Comparison of ENCODE assay signal across 9 cellular contexts in the genomic region with DNA sequence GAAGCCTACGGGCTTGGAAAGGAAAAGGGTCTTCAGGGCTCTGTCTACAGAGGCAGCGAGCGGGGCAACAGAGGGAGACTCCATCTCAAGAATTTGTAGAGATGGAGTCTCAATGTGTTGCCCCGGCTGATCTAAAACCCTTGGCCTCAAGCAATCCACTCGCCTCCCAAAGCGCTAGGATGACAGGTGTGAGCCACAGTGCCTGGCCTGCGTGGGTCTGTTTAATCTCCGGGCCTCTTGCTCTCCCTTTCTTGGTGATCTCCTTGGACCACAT. TPM values are rescaled to one million over a fixed set of nuclear protein-coding genes. Genes with fewer than 3 reads are reported as not detected.
DNase-seq lines count a peak whose midpoint lies in the region; ATAC-seq, FAIRE-seq and TF ChIP-seq lines count a peak whose summit lies in the region.
"Had no signal": no experiment of that assay in that cellular context is flagged by ENCODE, and none has a peak within 500 bp of the region (broad histone marks: within the 10 kb centered on the region; RNA-seq: fewer than 3 reads in every experiment).

No MANE protein-coding gene starts in this region.

- in situ Hi-C loops in K562 (cut with MboI): no loop called here

- no TSS peak for BruUV-seq in K562 (replicated peaks; lab: Mats Ljungman, UMichigan)

- H3K18ac ChIP-seq in neuronal stem cell (ENCODE audit: low read length): no peak overlapping the region

- H2AK5ac ChIP-seq in neuronal stem cell (ENCODE audit: low read depth, low read length): no peak overlapping the region

- CTCF ChIA-PET in AG04450 (lab: Charles Lee) (no interaction called here), K562 (lab: Yijun Ruan, JAX; ENCODE audit: low intra/inter-chr PET ratio) (no interaction called here)

- peaks cover 65% of the 10 kb centered on the region for H3F3A ChIP-seq in MM.1S (ENCODE audit: insufficient read depth, low read length)

- DNase-seq in AG04450 (ENCODE audit: low read depth, low spot score) (no peak), HT1080 (ENCODE audit: low read depth) (peak; percentile 43), K562 (ENCODE audit: extremely low read depth in 1 of 4, low spot score in 3 of 4) (peak in 1 of 4 experiments; percentile 51), myocyte (ENCODE audit: low read depth) (peak; percentile 52), NCI-H146 treated with DMSO at 0.1 percent for 48 hours (lab: John Stamatoyannopoulos, UW; ENCODE audit: unreplicated experiment) (no peak), MM.1S (no peak), neuronal stem cell (ENCODE audit: low spot score) (no peak)

- peaks cover 70% of the 10 kb centered on the region for H3K79me2 ChIP-seq in K562 (ENCODE audit: control insufficient read depth, insufficient read depth, low read length)
- peaks cover 35% of the 10 kb centered on the region for H3K79me2 ChIP-seq in MM.1S (ENCODE audit: low read length)

- POLR2A ChIA-PET in AG04450 (lab: Yijun Ruan, JAX) (interaction anchor here (1.0 to 4.9 kb wide), 3 partner anchors 17 to 36 kb away, joined by 3 to 29 read pairs (median 24); a partner anchor contains a TSS), K562 (lab: Yijun Ruan, JAX) (interaction anchor here (0.8 to 7.0 kb wide), 7 partner anchors 8 to 72 kb away, joined by 3 to 66 read pairs (median 5); a partner anchor contains a TSS)

- TF ChIP-seq CTCF in AG04450 (IDR thresholded peaks at IDR 0.05; ENCODE audit: low read depth, low read length) (no peak), K562 (IDR thresholded peaks at IDR 0.05 in 2 of 3, conservative IDR thresholded peaks at IDR 0.05 in 1 of 3; ENCODE audit: insufficient read depth in 2 of 3, low read depth in 1 of 3, low read length in 3 of 3) (no peak), MM.1S (IDR thresholded peaks at IDR 0.05; ENCODE audit: low read length) (no peak)

- no peak overlapping the region for H3K4ac ChIP-seq in neuronal stem cell (ENCODE audit: low read length)

- no peak overlapping the region for H3K4me3 ChIP-seq in AG04450 (ENCODE audit: low read depth, low read length)
- no peak overlapping the region for H3K4me3 ChIP-seq in K562
- H3K4me3 ChIP-seq in MM.1S (ENCODE audit: low read length): no peak overlapping the region
- H3K4me3 ChIP-seq in neuronal stem cell (ENCODE audit: low read length in 2 of 2): no peak overlapping the region
- H3K4me3 ChIP-seq: uterus had no signal

- peak overlapping the region; percentile 66 to 86 for H3K9ac ChIP-seq in K562 (ENCODE audit: insufficient read depth in 1 of 2, low read depth in 2 of 2, low read length in 2 of 2)
- H3K9ac ChIP-seq in MM.1S (ENCODE audit: low read length): no peak overlapping the region
- no peak overlapping the region for H3K9ac ChIP-seq in neuronal stem cell (ENCODE audit: low read depth, low read length, poor library complexity)

- H3K9me2 ChIP-seq in MM.1S (replicated peaks; ENCODE audit: insufficient read depth, low read length): no peaks in the 10 kb centered on the region

- H3K79me1 ChIP-seq in neuronal stem cell (ENCODE audit: low read depth, low read length): peaks cover 22% of the 10 kb centered on the region

- H4K8ac ChIP-seq in neuronal stem cell (ENCODE audit: low read depth, low read length): no peak overlapping the region

- H3K9me3 ChIP-seq in AG04450 (ENCODE audit: control insufficient read depth, insufficient read depth, low read length) (no peaks in the 10 kb centered on the region; the same call in 1 of the 2 replicates), K562 (replicated peaks; ENCODE audit: control insufficient read depth, insufficient read depth, low read depth, low read length) (no peaks in the 10 kb centered on the region), MM.1S (replicated peaks; ENCODE audit: insufficient read depth, low read length) (no peaks in the 10 kb centered on the region), neuronal stem cell (replicated peaks in 1 of 2; ENCODE audit: control insufficient read depth in 2 of 2, insufficient read depth in 1 of 2, low read depth in 1 of 2, low read length in 2 of 2) (no peaks in the 10 kb centered on the region)
- H3K9me3 ChIP-seq: uterus had no signal

- H2BK12ac ChIP-seq in neuronal stem cell (ENCODE audit: low read length): no peak overlapping the region

- H2BK15ac ChIP-seq in neuronal stem cell (ENCODE audit: low read length): no peak overlapping the region

- no peak for TF ChIP-seq RAD21 in K562 (CRISPR knock-in tag; conservative IDR thresholded peaks at IDR 0.05 in 1 of 2, IDR thresholded peaks at IDR 0.05 in 1 of 2)

- no peaks in the 10 kb centered on the region for H3K27me3 ChIP-seq in AG04450 (ENCODE audit: control insufficient read depth, insufficient read depth, low read length)
- H3K27me3 ChIP-seq in K562 (ENCODE audit: control insufficient read depth in 2 of 2, insufficient read depth in 2 of 2, low read length in 2 of 2): no peaks in the 10 kb centered on the region
- H3K27me3 ChIP-seq in MM.1S (replicated peaks; ENCODE audit: insufficient read depth, low read length): no peaks in the 10 kb centered on the region
- no peaks in the 10 kb centered on the region for H3K27me3 ChIP-seq in neuronal stem cell (ENCODE audit: control insufficient read depth in 3 of 3, insufficient read depth in 3 of 3, low read depth in 1 of 3, low read length in 3 of 3)
- H3K27me3 ChIP-seq: uterus had no signal

- H3K4me1 ChIP-seq in K562 (replicated peaks in 1 of 2; ENCODE audit: control insufficient read depth in 2 of 2, insufficient read depth in 2 of 2, low read length in 2 of 2) (peaks cover 72 to 73% of the 10 kb centered on the region in 2 experiments), MM.1S (ENCODE audit: low read length) (peaks cover 13% of the 10 kb centered on the region; the same call in 1 of the 2 replicates), neuronal stem cell (ENCODE audit: control insufficient read depth in 2 of 2, insufficient read depth in 1 of 2, low read depth in 1 of 2, low read length in 2 of 2) (peaks cover 0 to 4% of the 10 kb centered on the region in 2 donors)

- no peak for FAIRE-seq in K562 (lab: Jason Lieb, UNC)

- H2AFZ ChIP-seq in K562 (ENCODE audit: low read depth, low read length) (no peak overlapping the region), MM.1S (ENCODE audit: low read length) (no peak overlapping the region), neuronal stem cell (ENCODE audit: low read length) (no peak overlapping the region)

- H3K23ac ChIP-seq in neuronal stem cell (ENCODE audit: low read depth, low read length, poor library complexity): no peak overlapping the region

- H4K20me1 ChIP-seq in K562 (replicated peaks; ENCODE audit: control insufficient read depth, insufficient read depth, low read length) (peaks cover 70% of the 10 kb centered on the region), MM.1S (ENCODE audit: insufficient read depth, low read length) (peaks cover 62% of the 10 kb centered on the region)

- peaks cover 23% of the 10 kb centered on the region for H3K9me1 ChIP-seq in K562 (ENCODE audit: control insufficient read depth, insufficient read depth, low read length)

- no peak overlapping the region for H2BK5ac ChIP-seq in neuronal stem cell (ENCODE audit: low read length)

- no peak; the same call in 1 of the 2 replicates for TF ChIP-seq POLR2A in K562 (conservative IDR thresholded peaks at IDR 0.05)

- ATAC-seq in K562 (peak; percentile 2), HG03039 (IDR thresholded peaks at IDR 0.05; ENCODE audit: unreplicated experiment) (no peak)

- 42% methylated on average over 8 of the region's 8 CpGs for WGBS in K562 (ENCODE audit: insufficient coverage, low coverage, missing lambda C conversion rate)
- WGBS in neuronal stem cell (ENCODE audit: extremely low coverage in 2 of 2, insufficient read length in 2 of 2, insufficient replicate concordance in 1 of 2), 2 donors: no CpG with 5 or more reads among the region's 8 CpGs

- H3K36me3 ChIP-seq in K562 (ENCODE audit: control insufficient read depth, insufficient read depth, low read length) (peaks cover 62% of the 10 kb centered on the region), MM.1S (replicated peaks; ENCODE audit: insufficient read depth, low read length) (peaks cover 27% of the 10 kb centered on the region), neuronal stem cell (replicated peaks in 1 of 2; ENCODE audit: control insufficient read depth in 2 of 2, insufficient read depth in 2 of 2, low read length in 2 of 2) (peaks cover 52% of the 10 kb centered on the region in 2 donors)
- H3K36me3 ChIP-seq: uterus had no signal

- H3K4me2 ChIP-seq in K562 (ENCODE audit: insufficient read depth, low read length) (peak overlapping the region; percentile 89; the same call in 1 of the 2 replicates), MM.1S (ENCODE audit: low read depth, low read length) (no peak overlapping the region), neuronal stem cell (ENCODE audit: insufficient read depth, low read length, poor library complexity, severe bottlenecking) (no peak overlapping the region)

- H4K91ac ChIP-seq in neuronal stem cell (ENCODE audit: low read depth, low read length, poor library complexity): no peak overlapping the region

- intact Hi-C loops in K562 (cut with micrococcal nuclease): loop anchor here (2.0 kb wide), 1 partner anchor 20 kb away; a partner anchor contains a TSS

- no peak overlapping the region for H2BK120ac ChIP-seq in neuronal stem cell (ENCODE audit: low read depth, low read length)

- no peak overlapping the region for H3K14ac ChIP-seq in neuronal stem cell (ENCODE audit: low read length)

- H3K27ac ChIP-seq in AG04450 (ENCODE audit: low read depth, low read length): peak overlapping the region; percentile 39
- peak overlapping the region; percentile 89 for H3K27ac ChIP-seq in K562 (ENCODE audit: extremely low read depth, low read depth, low read length)
- no peak overlapping the region for H3K27ac ChIP-seq in MM.1S (ENCODE audit: low read length)
- no peak overlapping the region for H3K27ac ChIP-seq in neuronal stem cell (replicated peaks; ENCODE audit: low read length)

- TF ChIP-seq EP300 in K562 (IDR thresholded peaks at IDR 0.05; ENCODE audit: low read length): no peak

RNA-seq across cellular contexts. Expression of a gene that starts 8.1 kb away (rescaled TPM):
- polyA plus RNA-seq in AG04450 (2011; rRNA removed) (1,566 and 2,378 TPM in 2 replicates), K562 (2011; rRNA removed) (1,792 and 2,151 TPM in 2 replicates), K562 (2014; fragmentation: Illumina TruSeq; extraction: Trizol) (2,256 and 3,393 TPM in 2 replicates), K562 (2014; fragmentation: Nextera tagmentation; extraction: Ambion mirVana) (100 to 1,000 TPM; 456 to 490 TPM), K562 (2014; rRNA removed) (3,325 and 5,114 TPM in 2 replicates)
- polyA minus RNA-seq in AG04450 (2011; rRNA and poly(A)+ RNA removed): 360 and 501 TPM in 2 replicates
- total RNA-seq in HT1080 (2014; rRNA removed; shearing (Covaris generic)): 2,721 and 3,393 TPM in 2 replicates
- 3,643 and 4,396 TPM in 2 replicates for polyA plus RNA-seq in HT1080 (2015; cell fraction: cytosol; rRNA removed)
- polyA plus RNA-seq in HT1080 (2015; cell fraction: nucleus; rRNA removed): 1,533 and 1,657 TPM in 2 replicates
- total RNA-seq in K562 (2011; cell fraction: chromatin; rRNA removed; ENCODE audit: low replicate concordance): 331 and 680 TPM in 2 replicates
- total RNA-seq in K562 (2011; cell fraction: nucleolus; rRNA removed): 909 and 1,212 TPM in 2 replicates
- 945 and 1,251 TPM in 2 replicates for total RNA-seq in K562 (2011; cell fraction: nucleoplasm; rRNA removed)
- total RNA-seq in K562 (2014; rRNA removed) (4,156 and 4,613 TPM in 2 replicates), K562 (2014; rRNA removed; fragmentation: Illumina TruSeq; extraction: Trizol) (714 and 1,122 TPM in 2 replicates), K562 (2015; rRNA removed; fragmentation: Illumina TruSeq; extraction: Trizol) (1,777 and 1,782 TPM in 2 replicates), K562 (2021) (1,573 and 1,625 TPM in 2 replicates), myocyte (937 and 1,223 TPM in 2 replicates)
- polyA plus RNA-seq in K562 (2011; cell fraction: cytosol; rRNA removed): 3,305 and 3,579 TPM in 2 replicates
- polyA plus RNA-seq in K562 (2011; cell fraction: nucleus; rRNA removed): 1,541 and 1,658 TPM in 2 replicates
- polyA plus RNA-seq in K562 (2012): 3,049 and 5,076 TPM in 2 replicates
- 287 and 381 TPM in 2 replicates for polyA minus RNA-seq in K562 (2011; rRNA and poly(A)+ RNA removed)
- 464 and 517 TPM in 2 replicates for polyA minus RNA-seq in K562 (2011; cell fraction: cytosol; rRNA and poly(A)+ RNA removed)
- 240 and 304 TPM in 2 replicates for polyA minus RNA-seq in K562 (2011; cell fraction: nucleus; rRNA and poly(A)+ RNA removed)
- polyA plus RNA-seq in myocyte (2012): 1,404 TPM
- 2,591 TPM for polyA plus RNA-seq in neuronal stem cell (2013, experiment 1 of 2)
- polyA plus RNA-seq in neuronal stem cell (2013, experiment 2 of 2): 2,507 TPM

RNA-seq across cellular contexts. Expression of a gene that starts 14.1 kb away (rescaled TPM):
- polyA plus RNA-seq in AG04450 (2011; rRNA removed): not detected in 2 replicates
- not detected in 2 replicates for polyA minus RNA-seq in AG04450 (2011; rRNA and poly(A)+ RNA removed)
- total RNA-seq in HT1080 (2014; rRNA removed; shearing (Covaris generic)): not detected in 2 replicates
- not detected in 2 replicates for polyA plus RNA-seq in HT1080 (2015; cell fraction: cytosol; rRNA removed)
- not detected in 2 replicates for polyA plus RNA-seq in HT1080 (2015; cell fraction: nucleus; rRNA removed)
- not detected in 2 replicates for total RNA-seq in K562 (2011; cell fraction: chromatin; rRNA removed; ENCODE audit: low replicate concordance)
- not detected in 2 replicates for total RNA-seq in K562 (2011; cell fraction: nucleolus; rRNA removed)
- not detected in 2 replicates for total RNA-seq in K562 (2011; cell fraction: nucleoplasm; rRNA removed)
- not detected in 2 replicates for total RNA-seq in K562 (2014; rRNA removed)
- total RNA-seq in K562 (2014; rRNA removed; fragmentation: Illumina TruSeq; extraction: Trizol): not detected in 2 replicates
- total RNA-seq in K562 (2015; rRNA removed; fragmentation: Illumina TruSeq; extraction: Trizol): not detected in 2 replicates
- total RNA-seq in K562 (2021): not detected in 2 replicates
- polyA plus RNA-seq in K562 (2011; rRNA removed): not detected in 2 replicates
- polyA plus RNA-seq in K562 (2011; cell fraction: cytosol; rRNA removed): not detected in 2 replicates
- 0.18 TPM in 1 of 2 replicates, not detected in the other for polyA plus RNA-seq in K562 (2011; cell fraction: nucleus; rRNA removed)
- 0.21 and 0.56 TPM in 2 replicates for polyA plus RNA-seq in K562 (2012)
- polyA plus RNA-seq in K562 (2014; fragmentation: Illumina TruSeq; extraction: Trizol): not detected in 2 replicates
- under 1 TPM in 1 of 2 experiments, not detected in 1; 0.01 TPM for polyA plus RNA-seq in K562 (2014; fragmentation: Nextera tagmentation; extraction: Ambion mirVana)
- 0.09 TPM in 1 of 2 replicates, not detected in the other for polyA plus RNA-seq in K562 (2014; rRNA removed)
- polyA minus RNA-seq in K562 (2011; rRNA and poly(A)+ RNA removed): not detected in 2 replicates
- polyA minus RNA-seq in K562 (2011; cell fraction: cytosol; rRNA and poly(A)+ RNA removed): not detected in 2 replicates
- not detected in 2 replicates for polyA minus RNA-seq in K562 (2011; cell fraction: nucleus; rRNA and poly(A)+ RNA removed)
- not detected in 2 replicates for total RNA-seq in myocyte
- 0.28 TPM for polyA plus RNA-seq in myocyte (2012)
- not detected for polyA plus RNA-seq in neuronal stem cell (2013, experiment 1 of 2)
- not detected for polyA plus RNA-seq in neuronal stem cell (2013, experiment 2 of 2)

RNA-seq across cellular contexts. Expression of a gene that starts 17.6 kb away (rescaled TPM):
- 32.4 and 36.4 TPM in 2 replicates for polyA plus RNA-seq in AG04450 (2011; rRNA removed)
- polyA minus RNA-seq in AG04450 (2011; rRNA and poly(A)+ RNA removed): 17.4 and 25.2 TPM in 2 replicates
- 67.2 and 72.8 TPM in 2 replicates for total RNA-seq in HT1080 (2014; rRNA removed; shearing (Covaris generic))
- 63.1 and 70.4 TPM in 2 replicates for polyA plus RNA-seq in HT1080 (2015; cell fraction: cytosol; rRNA removed)
- polyA plus RNA-seq in HT1080 (2015; cell fraction: nucleus; rRNA removed): 41.8 and 43.4 TPM in 2 replicates
- 6.2 and 16.5 TPM in 2 replicates for total RNA-seq in K562 (2011; cell fraction: chromatin; rRNA removed; ENCODE audit: low replicate concordance)
- total RNA-seq in K562 (2011; cell fraction: nucleolus; rRNA removed): 24.2 and 25.2 TPM in 2 replicates
- total RNA-seq in K562 (2011; cell fraction: nucleoplasm; rRNA removed): 10.4 and 11.7 TPM in 2 replicates
- 48.3 and 52.3 TPM in 2 replicates for total RNA-seq in K562 (2014; rRNA removed)
- 11.0 and 15.9 TPM in 2 replicates for total RNA-seq in K562 (2014; rRNA removed; fragmentation: Illumina TruSeq; extraction: Trizol)
- 32.8 and 34.3 TPM in 2 replicates for total RNA-seq in K562 (2015; rRNA removed; fragmentation: Illumina TruSeq; extraction: Trizol)
- total RNA-seq in K562 (2021): 43.7 and 45.7 TPM in 2 replicates
- 29.5 and 39.8 TPM in 2 replicates for polyA plus RNA-seq in K562 (2011; rRNA removed)
- polyA plus RNA-seq in K562 (2011; cell fraction: cytosol; rRNA removed): 70.3 and 121 TPM in 2 replicates
- polyA plus RNA-seq in K562 (2011; cell fraction: nucleus; rRNA removed): 32.8 and 33.9 TPM in 2 replicates
- 30.6 and 41.6 TPM in 2 replicates for polyA plus RNA-seq in K562 (2012)
- polyA plus RNA-seq in K562 (2014; fragmentation: Illumina TruSeq; extraction: Trizol): 15.6 and 34.6 TPM in 2 replicates
- polyA plus RNA-seq in K562 (2014; fragmentation: Nextera tagmentation; extraction: Ambion mirVana): 1 to 10 TPM; 3.1 to 3.9 TPM
- 57.6 and 59.9 TPM in 2 replicates for polyA plus RNA-seq in K562 (2014; rRNA removed)
- 8.6 and 12.1 TPM in 2 replicates for polyA minus RNA-seq in K562 (2011; rRNA and poly(A)+ RNA removed)
- 18.6 and 27.7 TPM in 2 replicates for polyA minus RNA-seq in K562 (2011; cell fraction: cytosol; rRNA and poly(A)+ RNA removed)
- polyA minus RNA-seq in K562 (2011; cell fraction: nucleus; rRNA and poly(A)+ RNA removed): 6.5 and 8.9 TPM in 2 replicates
- total RNA-seq in myocyte: 95.1 and 104 TPM in 2 replicates
- 60.4 TPM for polyA plus RNA-seq in myocyte (2012)
- polyA plus RNA-seq in neuronal stem cell (2013, experiment 1 of 2): 39.4 TPM
- polyA plus RNA-seq in neuronal stem cell (2013, experiment 2 of 2): 39.2 TPM

RNA-seq across cellular contexts. Expression of a gene that starts 19.3 kb away (rescaled TPM):
- polyA plus RNA-seq in AG04450 (2011; rRNA removed): 45.1 and 63.2 TPM in 2 replicates
- 33.8 and 44.8 TPM in 2 replicates for polyA minus RNA-seq in AG04450 (2011; rRNA and poly(A)+ RNA removed)
- 82.4 and 104 TPM in 2 replicates for total RNA-seq in HT1080 (2014; rRNA removed; shearing (Covaris generic))
- 140 and 150 TPM in 2 replicates for polyA plus RNA-seq in HT1080 (2015; cell fraction: cytosol; rRNA removed)
- polyA plus RNA-seq in HT1080 (2015; cell fraction: nucleus; rRNA removed): 167 and 189 TPM in 2 replicates
- total RNA-seq in K562 (2011; cell fraction: chromatin; rRNA removed; ENCODE audit: low replicate concordance): 69.6 and 252 TPM in 2 replicates
- 206 and 229 TPM in 2 replicates for total RNA-seq in K562 (2011; cell fraction: nucleolus; rRNA removed)
- 169 and 219 TPM in 2 replicates for total RNA-seq in K562 (2011; cell fraction: nucleoplasm; rRNA removed)
- 87.0 and 104 TPM in 2 replicates for total RNA-seq in K562 (2014; rRNA removed)
- total RNA-seq in K562 (2014; rRNA removed; fragmentation: Illumina TruSeq; extraction: Trizol): 15.4 and 18.2 TPM in 2 replicates
- total RNA-seq in K562 (2015; rRNA removed; fragmentation: Illumina TruSeq; extraction: Trizol): 56.1 and 60.7 TPM in 2 replicates
- total RNA-seq in K562 (2021): 153 and 160 TPM in 2 replicates
- 30.3 and 85.5 TPM in 2 replicates for polyA plus RNA-seq in K562 (2011; rRNA removed)
- polyA plus RNA-seq in K562 (2011; cell fraction: cytosol; rRNA removed): 53.9 and 134 TPM in 2 replicates
- polyA plus RNA-seq in K562 (2011; cell fraction: nucleus; rRNA removed): 78.0 and 150 TPM in 2 replicates
- 134 and 209 TPM in 2 replicates for polyA plus RNA-seq in K562 (2012)
- 79.6 and 108 TPM in 2 replicates for polyA plus RNA-seq in K562 (2014; fragmentation: Illumina TruSeq; extraction: Trizol)
- 1 to 10 TPM; 1.4 to 2.6 TPM for polyA plus RNA-seq in K562 (2014; fragmentation: Nextera tagmentation; extraction: Ambion mirVana)
- 79.2 and 92.4 TPM in 2 replicates for polyA plus RNA-seq in K562 (2014; rRNA removed)
- polyA minus RNA-seq in K562 (2011; rRNA and poly(A)+ RNA removed): 16.9 and 19.4 TPM in 2 replicates
- 91.7 and 110 TPM in 2 replicates for polyA minus RNA-seq in K562 (2011; cell fraction: cytosol; rRNA and poly(A)+ RNA removed)
- 39.8 and 40.0 TPM in 2 replicates for polyA minus RNA-seq in K562 (2011; cell fraction: nucleus; rRNA and poly(A)+ RNA removed)
- 48.5 and 59.6 TPM in 2 replicates for total RNA-seq in myocyte
- 77.1 TPM for polyA plus RNA-seq in myocyte (2012)
- 76.6 TPM for polyA plus RNA-seq in neuronal stem cell (2013, experiment 1 of 2)
- polyA plus RNA-seq in neuronal stem cell (2013, experiment 2 of 2): 77.6 TPM

RNA-seq across cellular contexts. Expression of a gene that starts 33.9 kb away (rescaled TPM):
- polyA plus RNA-seq in AG04450 (2011; rRNA removed): not detected in 2 replicates
- polyA minus RNA-seq in AG04450 (2011; rRNA and poly(A)+ RNA removed): not detected in 2 replicates
- total RNA-seq in HT1080 (2014; rRNA removed; shearing (Covaris generic)): not detected in 2 replicates
- polyA plus RNA-seq in HT1080 (2015; cell fraction: cytosol; rRNA removed): not detected in 2 replicates
- polyA plus RNA-seq in HT1080 (2015; cell fraction: nucleus; rRNA removed): not detected in 2 replicates
- not detected in 2 replicates for total RNA-seq in K562 (2011; cell fraction: chromatin; rRNA removed; ENCODE audit: low replicate concordance)
- total RNA-seq in K562 (2011; cell fraction: nucleolus; rRNA removed): not detected in 2 replicates
- total RNA-seq in K562 (2011; cell fraction: nucleoplasm; rRNA removed): not detected in 2 replicates
- total RNA-seq in K562 (2014; rRNA removed): not detected in 2 replicates
- total RNA-seq in K562 (2014; rRNA removed; fragmentation: Illumina TruSeq; extraction: Trizol): not detected in 2 replicates
- not detected in 2 replicates for total RNA-seq in K562 (2015; rRNA removed; fragmentation: Illumina TruSeq; extraction: Trizol)
- not detected in 2 replicates for total RNA-seq in K562 (2021)
- polyA plus RNA-seq in K562 (2011; rRNA removed): not detected in 2 replicates
- not detected in 2 replicates for polyA plus RNA-seq in K562 (2011; cell fraction: cytosol; rRNA removed)
- polyA plus RNA-seq in K562 (2011; cell fraction: nucleus; rRNA removed): 0.07 and 0.11 TPM in 2 replicates
- 0.12 and 0.21 TPM in 2 replicates for polyA plus RNA-seq in K562 (2012)
- not detected in 2 replicates for polyA plus RNA-seq in K562 (2014; fragmentation: Illumina TruSeq; extraction: Trizol)
- polyA plus RNA-seq in K562 (2014; fragmentation: Nextera tagmentation; extraction: Ambion mirVana): under 1 TPM in 1 of 2 experiments, not detected in 1; 0.03 TPM
- polyA plus RNA-seq in K562 (2014; rRNA removed): not detected in 2 replicates
- not detected in 2 replicates for polyA minus RNA-seq in K562 (2011; rRNA and poly(A)+ RNA removed)
- polyA minus RNA-seq in K562 (2011; cell fraction: cytosol; rRNA and poly(A)+ RNA removed): not detected in 2 replicates
- not detected in 2 replicates for polyA minus RNA-seq in K562 (2011; cell fraction: nucleus; rRNA and poly(A)+ RNA removed)
- not detected in 2 replicates for total RNA-seq in myocyte
- polyA plus RNA-seq in myocyte (2012): 0.09 TPM
- polyA plus RNA-seq in neuronal stem cell (2013, experiment 1 of 2): not detected
- not detected for polyA plus RNA-seq in neuronal stem cell (2013, experiment 2 of 2)

Comparison
In these comparisons a context has a peak if more than half of its experiments do, and no peak if none do; other contexts are left out.
1. DNase-seq: peak in HT1080 (single experiment) and myocyte (single experiment); none in AG04450 (single experiment), NCI-H146 treated with DMSO at 0.1 percent for 48 hours (single experiment), MM.1S (single experiment) and neuronal stem cell (single experiment).
2. H3K27ac ChIP-seq: peak in AG04450 (single experiment) and K562 (single experiment); none in MM.1S (single experiment) and neuronal stem cell (single experiment).
3. H3K9ac ChIP-seq: peak in K562 (2 of 2); none in MM.1S (single experiment) and neuronal stem cell (single experiment).